ENCODE assay signal across 8 cellular contexts in genomic region chr7:35035511-35035921, GRCh38. TPM values are rescaled to one million over a fixed set of nuclear protein-coding genes. Genes with fewer than 3 reads are reported as not detected.
DNase-seq lines count a peak whose midpoint lies in the region; ATAC-seq and TF ChIP-seq lines count a peak whose summit lies in the region.

No MANE protein-coding gene starts in this region.

- peak overlapping the region; percentile 13; the same call in 1 of the 2 replicates for H2AFZ ChIP-seq in PC-9

- H3K27me3 Mint-ChIP-seq in stimulated activated naive CD8-positive, alpha-beta T cell treated with anti-CD3 and anti-CD28 coated beads, Interleukin-15, Interleukin-2, amounts not matched to agents 100 ng/mL and 50 ng/mL, for 24 hours: no peaks in the 10 kb centered on the region

- no peak for DNase-seq in stimulated activated naive CD8-positive, alpha-beta T cell treated with anti-CD3 and anti-CD28 coated beads, Interleukin-15, Interleukin-2, amounts not matched to agents 100 U/mL and 50 U/mL, for 24 hours
- DNase-seq in PC-9 (peak; percentile 58 to 61), body of pancreas (peak in 3 of 4 donors; percentile 10 to 14 (median 12)), left lung (peak in 1 of 2 donors; percentile 41), GOT3 (lab: John Stamatoyannopoulos, UW) (no peak)

- H3K27me3 ChIP-seq in PC-9 (ENCODE audit: insufficient read depth, low read depth) (no peaks in the 10 kb centered on the region), body of pancreas (no peaks in the 10 kb centered on the region), left lung (no peaks in the 10 kb centered on the region)

- no peaks in the 10 kb centered on the region for H3K9me2 ChIP-seq in PC-9 (ENCODE audit: insufficient read depth)

- no peaks in the 10 kb centered on the region for H3K36me3 Mint-ChIP-seq in stimulated activated naive CD8-positive, alpha-beta T cell treated with anti-CD3 and anti-CD28 coated beads, Interleukin-15, Interleukin-2, amounts not matched to agents 100 ng/mL and 50 ng/mL, for 24 hours (ENCODE audit: low read depth)

- H3K36me3 ChIP-seq in PC-9 (ENCODE audit: low read depth): no peaks in the 10 kb centered on the region
- no peaks in the 10 kb centered on the region for H3K36me3 ChIP-seq in body of pancreas (replicated peaks in 1 of 2; ENCODE audit: insufficient read depth in 1 of 2, low read depth in 2 of 2)
- H3K36me3 ChIP-seq in left lung: no peaks in the 10 kb centered on the region

- no peak overlapping the region for H3K27ac ChIP-seq in PC-9
- peak overlapping the region in 1 of 4 donors; percentile 84 for H3K27ac ChIP-seq in body of pancreas
- H3K27ac ChIP-seq in left lung: no peak overlapping the region

- BruUV-seq in PC-9 (replicated peaks; lab: Mats Ljungman, UMichigan): no TSS peak

- CTCF ChIA-PET in PC-9 (lab: Charles Lee): interaction anchor here (0.6 to 0.9 kb wide), 4 partner anchors 207 to 279 kb away, joined by 5 to 8 read pairs (median 6); no protein-coding TSS in a partner anchor

- peaks cover 32% of the 10 kb centered on the region for H3K4me1 Mint-ChIP-seq in stimulated activated naive CD8-positive, alpha-beta T cell treated with anti-CD3 and anti-CD28 coated beads, Interleukin-15, Interleukin-2, amounts not matched to agents 100 ng/mL and 50 ng/mL, for 24 hours (ENCODE audit: low read depth)

- TF ChIP-seq CTCF in PC-9 (conservative IDR thresholded peaks at IDR 0.05) (peak; percentile 55; the same call in 1 of the 2 replicates), body of pancreas (IDR thresholded peaks at IDR 0.05) (peak in 2 of 7 experiments; percentile 6), left lung (IDR thresholded peaks at IDR 0.05) (no peak)

- H3K4me2 ChIP-seq in PC-9: peak overlapping the region; percentile 93

- intact Hi-C loops in PC-9 (cut with micrococcal nuclease; ENCODE audit: unreplicated experiment): loop anchor here (1.0 to 10.0 kb wide), 6 partner anchors 33 to 1791 kb away; no protein-coding TSS in a partner anchor
- intact Hi-C loops in body of pancreas (cut with DNase I): no loop called here
- intact Hi-C loops in left lung (cut with DNase I): no loop called here

- H3F3A ChIP-seq in PC-9 (ENCODE audit: insufficient read depth, low read depth): peaks cover 5% of the 10 kb centered on the region; the same call in 1 of the 2 replicates

- POLR2A ChIA-PET in PC-9 (lab: Charles Lee; ENCODE audit: unreplicated experiment): interaction anchor here (0.6 kb wide), 1 partner anchor 212 kb away, joined by 8 read pairs; no protein-coding TSS in a partner anchor

- H3K4me3 Mint-ChIP-seq in stimulated activated naive CD8-positive, alpha-beta T cell treated with anti-CD3 and anti-CD28 coated beads, Interleukin-15, Interleukin-2, amounts not matched to agents 100 ng/mL and 50 ng/mL, for 24 hours: peak overlapping the region; percentile 91

- no peak for TF ChIP-seq POLR2A in body of pancreas (IDR thresholded peaks at IDR 0.05)

- H3K27ac Mint-ChIP-seq in stimulated activated naive CD8-positive, alpha-beta T cell treated with anti-CD3 and anti-CD28 coated beads, Interleukin-15, Interleukin-2, amounts not matched to agents 100 ng/mL and 50 ng/mL, for 24 hours: no peak overlapping the region

- H3K79me2 ChIP-seq in PC-9 (ENCODE audit: low read depth): peaks cover 56% of the 10 kb centered on the region

- H3K4me3 ChIP-seq in PC-9 (peak overlapping the region; percentile 90; the same call in 1 of the 2 replicates), body of pancreas (no peak overlapping the region), left lung (peak overlapping the region in 1 of 2 donors; percentile 66)

- no peak for ATAC-seq in stimulated activated naive CD8-positive, alpha-beta T cell treated with anti-CD3 and anti-CD28 coated beads, Interleukin-15, Interleukin-2, amounts not matched to agents 100 U/mL and 50 U/mL, for 24 hours
- ATAC-seq in HG03175 (IDR thresholded peaks at IDR 0.05; ENCODE audit: unreplicated experiment) (peak; percentile 26), body of pancreas (no peak), left lung (peak; percentile 46), GM21390 (IDR thresholded peaks at IDR 0.05; ENCODE audit: unreplicated experiment) (no peak)

- WGBS in body of pancreas, 2 donors: 25 to 34% methylated on average over 4 of the region's 4 CpGs

- no peaks in the 10 kb centered on the region for H3K9me3 ChIP-seq in PC-9 (ENCODE audit: insufficient read depth, low read depth)
- H3K9me3 ChIP-seq in body of pancreas: no peaks in the 10 kb centered on the region
- no peaks in the 10 kb centered on the region for H3K9me3 ChIP-seq in left lung

- H3K9me3 Mint-ChIP-seq in stimulated activated naive CD8-positive, alpha-beta T cell treated with anti-CD3 and anti-CD28 coated beads, Interleukin-15, Interleukin-2, amounts not matched to agents 100 ng/mL and 50 ng/mL, for 24 hours: no peaks in the 10 kb centered on the region

- H3K4me1 ChIP-seq in PC-9 (replicated peaks; ENCODE audit: insufficient read depth) (peaks cover 34% of the 10 kb centered on the region), body of pancreas (peaks cover 29% of the 10 kb centered on the region), left lung (peaks cover 4 to 23% of the 10 kb centered on the region in 2 donors)

- no peaks in the 10 kb centered on the region for H4K20me1 ChIP-seq in PC-9 (ENCODE audit: insufficient read depth)

RNA-seq across cellular contexts. Expression of gene DPY19L1, which starts 1.8 kb away (rescaled TPM):
- total RNA-seq in PC-9 (2021): 28.9 and 32.8 TPM in 2 replicates
- 1 to 10 TPM; 6.6 to 8.8 TPM for total RNA-seq in body of pancreas
- total RNA-seq in left lung: 10 to 100 TPM; 58.9 to 72.9 TPM

Comparison
In these comparisons a context has a peak if more than half of its experiments do, and no peak if none do; other contexts are left out.
1. ATAC-seq: peak in HG03175 (single experiment) and left lung (single experiment); none in stimulated activated naive CD8-positive, alpha-beta T cell treated with anti-CD3 and anti-CD28 coated beads, Interleukin-15, Interleukin-2, amounts not matched to agents 100 U/mL and 50 U/mL, for 24 hours (single experiment), body of pancreas (single experiment) and GM21390 (single experiment).
2. DNase-seq: peak in PC-9 (2 of 2) and body of pancreas (3 of 4); none in stimulated activated naive CD8-positive, alpha-beta T cell treated with anti-CD3 and anti-CD28 coated beads, Interleukin-15, Interleukin-2, amounts not matched to agents 100 U/mL and 50 U/mL, for 24 hours (single experiment) and GOT3 (single experiment).